ENCODE assay signal across 10 cellular contexts in genomic region chr4:143294710-143295109, GRCh38.
"Had no signal": no experiment of that assay in that cellular context is flagged by ENCODE, and none has a peak within 500 bp of the region (broad histone marks: within the 10 kb centered on the region; RNA-seq: fewer than 3 reads in every experiment).

No MANE protein-coding gene starts in this region.

- DNase-seq: activated B cell treated with CpG ODN at 0.5 μM for 24 hours; activated CD4-positive, alpha-beta T cell treated with anti-CD3 and anti-CD28 coated beads, Interleukin-2, amount 10 ng/mL, durations not matched to agents 24 days and 14 days; activated naive CD4-positive, alpha-beta T cell; endodermal cell; erythroblast; stimulated activated CD4-positive, alpha-beta T cell treated with anti-CD3 and anti-CD28 coated beads, Interleukin-4, amount 100 ng/mL, for 4 hours; stimulated activated naive CD8-positive, alpha-beta T cell treated with anti-CD3 and anti-CD28 coated beads, Interleukin-15, amount 100 ng/mL, for 72 hours; T-helper 17 cell had no signal

- H3K4me3 ChIP-seq: ovary, tibial artery had no signal

- H3K9me3 ChIP-seq: ovary, tibial artery had no signal

- ATAC-seq: stimulated activated naive CD8-positive, alpha-beta T cell treated with anti-CD3 and anti-CD28 coated beads, Interleukin-15, amount 100 ng/mL, for 72 hours; T-helper 17 cell had no signal

- H3K36me3 ChIP-seq: ovary, tibial artery had no signal

- H3K27me3 ChIP-seq: ovary, tibial artery had no signal
